In genomic region chr20:49863666-49864065, GRCh38 we compare ENCODE assay signal across 16 cellular contexts. TPM values are rescaled to one million over a fixed set of nuclear protein-coding genes. Genes with fewer than 3 reads are reported as not detected.
DNase-seq lines count a peak whose midpoint lies in the region; TF ChIP-seq lines count a peak whose summit lies in the region.
"Had no signal": no experiment of that assay in that cellular context is flagged by ENCODE, and none has a peak within 500 bp of the region (broad histone marks: within the 10 kb centered on the region; RNA-seq: fewer than 3 reads in every experiment).

No MANE protein-coding gene starts in this region.

- H3K4me1 Mint-ChIP-seq in endodermal cell: peaks cover 19% of the 10 kb centered on the region
- H3K4me1 Mint-ChIP-seq in activated CD4-positive, alpha-beta T cell treated with anti-CD3 and anti-CD28 coated beads, Interleukin-2, amount 10 ng/mL, durations not matched to agents 7 days and 5 days: peaks cover 17% of the 10 kb centered on the region

- TF ChIP-seq CTCF in endodermal cell (conservative IDR thresholded peaks at IDR 0.05) (no peak), tibial artery (IDR thresholded peaks at IDR 0.05) (no peak)

- H3K36me3 ChIP-seq in endodermal cell (ENCODE audit: control insufficient read depth, insufficient read depth, low read length): peaks cover 16% of the 10 kb centered on the region
- peaks cover 7 to 30% (median 16%) of the 10 kb centered on the region in 3 donors for H3K36me3 ChIP-seq in tibial artery

- no peak overlapping the region for H3K4me3 Mint-ChIP-seq in endodermal cell
- H3K4me3 Mint-ChIP-seq in activated CD4-positive, alpha-beta T cell treated with anti-CD3 and anti-CD28 coated beads, Interleukin-2, amount 10 ng/mL, durations not matched to agents 7 days and 5 days: no peak overlapping the region
- H3K4me3 Mint-ChIP-seq: CD4-positive, alpha-beta memory T cell; GM23338; H9; HFFc6 had no signal

- H3K9me3 Mint-ChIP-seq in endodermal cell: no peaks in the 10 kb centered on the region
- H3K9me3 Mint-ChIP-seq in activated CD4-positive, alpha-beta T cell treated with anti-CD3 and anti-CD28 coated beads, Interleukin-2, amount 10 ng/mL, durations not matched to agents 7 days and 5 days: no peaks in the 10 kb centered on the region
- H3K9me3 Mint-ChIP-seq: CD4-positive, alpha-beta memory T cell; GM23338; H9; HFFc6 had no signal

- no peaks in the 10 kb centered on the region for H3K4me1 ChIP-seq in endodermal cell (ENCODE audit: control insufficient read depth, insufficient read depth, low read length)
- peaks cover 0 to 48% (median 37%) of the 10 kb centered on the region in 4 donors for H3K4me1 ChIP-seq in tibial artery

- no peaks in the 10 kb centered on the region for H3K36me3 Mint-ChIP-seq in endodermal cell (ENCODE audit: low read depth)
- H3K36me3 Mint-ChIP-seq in activated CD4-positive, alpha-beta T cell treated with anti-CD3 and anti-CD28 coated beads, Interleukin-2, amount 10 ng/mL, durations not matched to agents 7 days and 5 days (ENCODE audit: low read depth): peaks cover 43% of the 10 kb centered on the region

- no peaks in the 10 kb centered on the region for H3K27me3 Mint-ChIP-seq in endodermal cell (ENCODE audit: insufficient read depth)
- no peaks in the 10 kb centered on the region for H3K27me3 Mint-ChIP-seq in activated CD4-positive, alpha-beta T cell treated with anti-CD3 and anti-CD28 coated beads, Interleukin-2, amount 10 ng/mL, durations not matched to agents 7 days and 5 days
- H3K27me3 Mint-ChIP-seq: CD4-positive, alpha-beta memory T cell had no signal

- intact Hi-C loops in posterior vena cava (cut with DNase I) (no loop called here), tibial artery (cut with DNase I; ENCODE audit: low total_unique reads) (no loop called here)

- H3K9me3 ChIP-seq in endodermal cell (ENCODE audit: control insufficient read depth, low read length) (no peaks in the 10 kb centered on the region), tibial artery (no peaks in the 10 kb centered on the region)

- CTCF ChIA-PET in activated CD4-positive, alpha-beta T cell treated with anti-CD3 and anti-CD28 coated beads, Interleukin-2, amount 10 ng/mL, durations not matched to agents 7 days and 5 days (lab: Charles Lee): no interaction called here

- no peak overlapping the region for H3K27ac Mint-ChIP-seq in endodermal cell
- H3K27ac Mint-ChIP-seq in activated CD4-positive, alpha-beta T cell treated with anti-CD3 and anti-CD28 coated beads, Interleukin-2, amount 10 ng/mL, durations not matched to agents 7 days and 5 days: no peak overlapping the region
- H3K27ac Mint-ChIP-seq: GM23338, H9, HFFc6 had no signal

- H3K27ac ChIP-seq in endodermal cell (ENCODE audit: low read depth, low read length): no peak overlapping the region
- no peak overlapping the region for H3K27ac ChIP-seq in tibial artery

- 97% methylated on average over 6 of the region's 6 CpGs for WGBS in endodermal cell (ENCODE audit: insufficient coverage in 1 of 2, insufficient read length in 1 of 2), 2 experiments

- H3K27me3 ChIP-seq in endodermal cell (ENCODE audit: control insufficient read depth, insufficient read depth, low read length, poor library complexity, severe bottlenecking) (no peaks in the 10 kb centered on the region), tibial artery (no peaks in the 10 kb centered on the region)

- H3K9ac ChIP-seq in endodermal cell (ENCODE audit: extremely low read depth, low read length, poor library complexity, severe bottlenecking): no peak overlapping the region

- H3K4me3 ChIP-seq in endodermal cell (ENCODE audit: low read length) (no peak overlapping the region), tibial artery (no peak overlapping the region)
- H3K4me3 ChIP-seq: GM12878, GM23338 had no signal

- POLR2A ChIA-PET in activated CD4-positive, alpha-beta T cell treated with anti-CD3 and anti-CD28 coated beads, Interleukin-2, amount 10 ng/mL, durations not matched to agents 7 days and 5 days (lab: Charles Lee): interaction anchor here (0.7 kb wide), 1 partner anchor 9 kb away, joined by 3 read pairs; no protein-coding TSS in a partner anchor

- DNase-seq in cerebellar cortex (ENCODE audit: low spot score): peak; percentile 93
- DNase-seq in endodermal cell: peak; percentile 12
- peak; percentile 25 for DNase-seq in posterior vena cava (ENCODE audit: low spot score)
- DNase-seq in tibial artery: no peak
- no peak for DNase-seq in OCI-M2 (lab: John Stamatoyannopoulos, UW; ENCODE audit: unreplicated experiment)
- DNase-seq in activated CD4-positive, alpha-beta T cell treated with anti-CD3 and anti-CD28 coated beads, Interleukin-2, amount 10 ng/mL, durations not matched to agents 7 days and 5 days: no peak
- DNase-seq: Calu3; CD4-positive, alpha-beta memory T cell; COR-L47; DMS53; DND-41; GDM1; H9; HFFc6 had no signal

RNA-seq across cellular contexts. Expression of gene SLC9A8, which starts 51.0 kb away (rescaled TPM):
- 10 to 100 TPM in 1 of 2 donors, 1 to 10 TPM in 1; 8.6 to 10.3 TPM for total RNA-seq in endodermal cell
- 8.2 TPM for polyA plus RNA-seq in endodermal cell (2013, experiment 1 of 2)
- polyA plus RNA-seq in endodermal cell (2013, experiment 2 of 2): 7.0 TPM
- 10 to 100 TPM; 10.4 to 11.8 TPM for total RNA-seq in posterior vena cava
- total RNA-seq in activated CD4-positive, alpha-beta T cell treated with anti-CD3 and anti-CD28 coated beads, Interleukin-2, amount 10 ng/mL, durations not matched to agents 7 days and 5 days: 10 to 100 TPM; 21.4 to 23.1 TPM

RNA-seq across cellular contexts. Expression of gene SPATA2, which starts 51.7 kb away (rescaled TPM):
- 10 to 100 TPM in 1 of 2 donors, 1 to 10 TPM in 1; 8.6 to 10.4 TPM for total RNA-seq in endodermal cell
- 10.2 TPM for polyA plus RNA-seq in endodermal cell (2013, experiment 1 of 2)
- 8.3 TPM for polyA plus RNA-seq in endodermal cell (2013, experiment 2 of 2)
- 1 to 10 TPM; 4.5 TPM for total RNA-seq in posterior vena cava
- 1 to 10 TPM; 7.4 to 8.2 TPM for total RNA-seq in activated CD4-positive, alpha-beta T cell treated with anti-CD3 and anti-CD28 coated beads, Interleukin-2, amount 10 ng/mL, durations not matched to agents 7 days and 5 days

Comparison
In these comparisons a context has a peak if more than half of its experiments do, and no peak if none do; other contexts are left out.
1. DNase-seq: peak in cerebellar cortex (single experiment), endodermal cell (single experiment) and posterior vena cava (single experiment); none in tibial artery (0 of 2), OCI-M2 (single experiment) and activated CD4-positive, alpha-beta T cell treated with anti-CD3 and anti-CD28 coated beads, Interleukin-2, amount 10 ng/mL, durations not matched to agents 7 days and 5 days (single experiment).